In genomic region chr2:42488297-42488696, GRCh38 we compare ENCODE assay signal across 9 cellular contexts. TPM values are rescaled to one million over a fixed set of nuclear protein-coding genes. Genes with fewer than 3 reads are reported as not detected.
"Had no signal": no experiment of that assay in that cellular context is flagged by ENCODE, and none has a peak within 500 bp of the region (broad histone marks: within the 10 kb centered on the region; RNA-seq: fewer than 3 reads in every experiment).

No MANE protein-coding gene starts in this region.

- H3K27ac ChIP-seq: HL-60, KMS-11 had no signal

- H3K4me1 Mint-ChIP-seq: IgD-negative memory B cell had no signal

- H3K9ac ChIP-seq: KMS-11 had no signal

- H3K9me3 Mint-ChIP-seq: IgD-negative memory B cell had no signal

- FAIRE-seq: HTR-8/SVneo, K562 had no signal

- DNase-seq: IMR-90, Karpas-422, KBM-7, KG1 had no signal

- ATAC-seq: K562 had no signal

- H3K4me3 Mint-ChIP-seq: IgD-negative memory B cell had no signal

- H3K36me3 Mint-ChIP-seq: IgD-negative memory B cell had no signal

- H3K4me3 ChIP-seq: K562 had no signal

- H3K27ac Mint-ChIP-seq: IgD-negative memory B cell had no signal

- H3K4me2 ChIP-seq: KMS-11 had no signal

RNA-seq across cellular contexts. Expression of gene KCNG3, which starts 5.5 kb away (rescaled TPM):
- total RNA-seq: K562 had no signal
- polyA plus RNA-seq: IgD-negative memory B cell, IMR-90, K562 had no signal
